In genomic region chr5:96080557-96080956, GRCh38 we compare ENCODE assay signal across 14 cellular contexts.
A peak's percentile ranks its signal among the peaks of the same experiment; 100 is the strongest.
DNase-seq lines count a peak whose midpoint lies in the region; ATAC-seq, FAIRE-seq and TF ChIP-seq lines count a peak whose summit lies in the region.
"Had no signal": no experiment of that assay in that cellular context is flagged by ENCODE, and none has a peak within 500 bp of the region (broad histone marks: within the 10 kb centered on the region; RNA-seq: fewer than 3 reads in every experiment).

No MANE protein-coding gene starts in this region.

- DNase-seq in A549 (ENCODE audit: low read depth in 1 of 2, low spot score in 1 of 2) (peak in 1 of 2 experiments; percentile 58), ELR (ENCODE audit: low read depth) (peak; percentile 84), foreskin melanocyte (peak; percentile 11)
- no peak for DNase-seq in activated naive CD8-positive, alpha-beta T cell treated with anti-CD3 and anti-CD28 coated beads, Interleukin-2, amount 50 U/mL, for 24 hours
- DNase-seq in activated T-helper 1 cell treated with anti-CD3 and anti-CD28 coated beads, Interleukin-12 subunit alpha, Interleukin-12 subunit beta, Interleukin-2, Interleukin-4 antibody, amounts not matched to agents 30 ng/mL and 10 ng/mL and 1 ng/mL, durations not matched to agents 14 hours and 24 hours and 36 hours (ENCODE audit: low spot score): no peak
- DNase-seq: activated CD8-positive, alpha-beta memory T cell treated with anti-CD3 and anti-CD28 coated beads, Interleukin-2, amount 10 ng/mL, durations not matched to agents 7 days and 5 days; central memory CD4-positive, alpha-beta T cell; NCI-H1436 treated with DMSO at 0.1 percent for 48 hours; NCI-H82; upper lobe of left lung had no signal

- FAIRE-seq in A549 (lab: Jason Lieb, UNC): no peak

- no peak for TF ChIP-seq EP300 in A549 (IDR thresholded peaks at IDR 0.05)

- ATAC-seq in A549: peak; percentile 58 to 66; a peak in 3 of 6 replicates
- ATAC-seq in activated naive CD8-positive, alpha-beta T cell treated with anti-CD3 and anti-CD28 coated beads, Interleukin-2, amount 50 U/mL, for 24 hours: peak; percentile 67
- ATAC-seq in HG02973 (IDR thresholded peaks at IDR 0.05; ENCODE audit: unreplicated experiment): no peak
- no peak for ATAC-seq in GM18873 (IDR thresholded peaks at IDR 0.05; ENCODE audit: low FRiP score, unreplicated experiment)
- no peak for ATAC-seq in GM18519 (IDR thresholded peaks at IDR 0.05; ENCODE audit: low FRiP score, unreplicated experiment)
- ATAC-seq: activated CD8-positive, alpha-beta memory T cell treated with anti-CD3 and anti-CD28 coated beads, Interleukin-2, amount 10 ng/mL, durations not matched to agents 7 days and 5 days had no signal

- no peak for TF ChIP-seq CTCF in A549 (IDR thresholded peaks at IDR 0.05)

- H3K4me2 ChIP-seq in A549: peak overlapping the region; percentile 18; the same call in 2 of the 3 replicates

- no peaks in the 10 kb centered on the region for H3K36me3 Mint-ChIP-seq in activated naive CD8-positive, alpha-beta T cell treated with anti-CD3 and anti-CD28 coated beads, Interleukin-2, amount 50 U/mL, for 24 hours (ENCODE audit: low read depth)
- H3K36me3 Mint-ChIP-seq in activated T-helper 1 cell treated with anti-CD3 and anti-CD28 coated beads, Interleukin-12 subunit alpha, Interleukin-12 subunit beta, Interleukin-2, Interleukin-4 antibody, amounts not matched to agents 30 ng/mL and 10 ng/mL and 1 ng/mL, durations not matched to agents 14 hours and 24 hours and 36 hours (ENCODE audit: low read depth): peaks cover 4% of the 10 kb centered on the region

- H3K4me3 ChIP-seq in A549: no peak overlapping the region
- H3K4me3 ChIP-seq: prostate gland, upper lobe of left lung had no signal

- intact Hi-C loops in activated T-helper 1 cell treated with anti-CD3 and anti-CD28 coated beads, Interleukin-12 subunit alpha, Interleukin-12 subunit beta, Interleukin-2, Interleukin-4 antibody, amounts not matched to agents 30 ng/mL and 10 ng/mL and 1 ng/mL, durations not matched to agents 14 hours and 24 hours and 36 hours (cut with micrococcal nuclease): no loop called here

- TF ChIP-seq POLR2A in A549 (IDR thresholded peaks at IDR 0.05; ENCODE audit: low read length): no peak

- POLR2A ChIA-PET in A549 (lab: Yijun Ruan, JAX): no interaction called here

- CTCF ChIA-PET in A549 (lab: Yijun Ruan, JAX): interaction anchor here (0.7 to 3.5 kb wide), 4 partner anchors 119 to 256 kb away, joined by 3 to 10 read pairs (median 3); partner anchors contain the start of gene ELL2

- H3K27ac ChIP-seq in A549: peak overlapping the region; percentile 76 to 79
- H3K27ac ChIP-seq: prostate gland had no signal

- no peaks in the 10 kb centered on the region for H3K9me3 ChIP-seq in A549
- H3K9me3 ChIP-seq: prostate gland, upper lobe of left lung had no signal

- peaks cover 51% of the 10 kb centered on the region for H3K4me1 ChIP-seq in A549
- H3K4me1 ChIP-seq: prostate gland, upper lobe of left lung had no signal

- peaks cover 6% of the 10 kb centered on the region for H3K27me3 Mint-ChIP-seq in activated naive CD8-positive, alpha-beta T cell treated with anti-CD3 and anti-CD28 coated beads, Interleukin-2, amount 50 U/mL, for 24 hours
- H3K27me3 Mint-ChIP-seq in activated T-helper 1 cell treated with anti-CD3 and anti-CD28 coated beads, Interleukin-12 subunit alpha, Interleukin-12 subunit beta, Interleukin-2, Interleukin-4 antibody, amounts not matched to agents 30 ng/mL and 10 ng/mL and 1 ng/mL, durations not matched to agents 14 hours and 24 hours and 36 hours (ENCODE audit: insufficient read depth): no peaks in the 10 kb centered on the region
- H3K27me3 Mint-ChIP-seq: activated CD8-positive, alpha-beta memory T cell treated with anti-CD3 and anti-CD28 coated beads, Interleukin-2, amount 10 ng/mL, durations not matched to agents 7 days and 5 days had no signal

- H3K4me3 Mint-ChIP-seq in activated naive CD8-positive, alpha-beta T cell treated with anti-CD3 and anti-CD28 coated beads, Interleukin-2, amount 50 U/mL, for 24 hours: no peak overlapping the region
- no peak overlapping the region for H3K4me3 Mint-ChIP-seq in activated T-helper 1 cell treated with anti-CD3 and anti-CD28 coated beads, Interleukin-12 subunit alpha, Interleukin-12 subunit beta, Interleukin-2, Interleukin-4 antibody, amounts not matched to agents 30 ng/mL and 10 ng/mL and 1 ng/mL, durations not matched to agents 14 hours and 24 hours and 36 hours
- H3K4me3 Mint-ChIP-seq: activated CD8-positive, alpha-beta memory T cell treated with anti-CD3 and anti-CD28 coated beads, Interleukin-2, amount 10 ng/mL, durations not matched to agents 7 days and 5 days had no signal

- peak overlapping the region; percentile 19 for H3K27ac Mint-ChIP-seq in activated naive CD8-positive, alpha-beta T cell treated with anti-CD3 and anti-CD28 coated beads, Interleukin-2, amount 50 U/mL, for 24 hours
- no peak overlapping the region for H3K27ac Mint-ChIP-seq in activated T-helper 1 cell treated with anti-CD3 and anti-CD28 coated beads, Interleukin-12 subunit alpha, Interleukin-12 subunit beta, Interleukin-2, Interleukin-4 antibody, amounts not matched to agents 30 ng/mL and 10 ng/mL and 1 ng/mL, durations not matched to agents 14 hours and 24 hours and 36 hours
- H3K27ac Mint-ChIP-seq: activated CD8-positive, alpha-beta memory T cell treated with anti-CD3 and anti-CD28 coated beads, Interleukin-2, amount 10 ng/mL, durations not matched to agents 7 days and 5 days had no signal

- no peaks in the 10 kb centered on the region for H3K9me3 Mint-ChIP-seq in activated naive CD8-positive, alpha-beta T cell treated with anti-CD3 and anti-CD28 coated beads, Interleukin-2, amount 50 U/mL, for 24 hours
- H3K9me3 Mint-ChIP-seq in activated T-helper 1 cell treated with anti-CD3 and anti-CD28 coated beads, Interleukin-12 subunit alpha, Interleukin-12 subunit beta, Interleukin-2, Interleukin-4 antibody, amounts not matched to agents 30 ng/mL and 10 ng/mL and 1 ng/mL, durations not matched to agents 14 hours and 24 hours and 36 hours: no peaks in the 10 kb centered on the region

- TF ChIP-seq RAD21 in A549 (conservative IDR thresholded peaks at IDR 0.05 in 1 of 2, IDR thresholded peaks at IDR 0.05 in 1 of 2): 0 out of 5 replicates have a peak, but pooled peaks of 1 of the 2 experiments have one; percentile 10

- H3K4me1 Mint-ChIP-seq in activated naive CD8-positive, alpha-beta T cell treated with anti-CD3 and anti-CD28 coated beads, Interleukin-2, amount 50 U/mL, for 24 hours: peaks cover 58% of the 10 kb centered on the region
- H3K4me1 Mint-ChIP-seq in activated T-helper 1 cell treated with anti-CD3 and anti-CD28 coated beads, Interleukin-12 subunit alpha, Interleukin-12 subunit beta, Interleukin-2, Interleukin-4 antibody, amounts not matched to agents 30 ng/mL and 10 ng/mL and 1 ng/mL, durations not matched to agents 14 hours and 24 hours and 36 hours (ENCODE audit: low read depth): peaks cover 49% of the 10 kb centered on the region

TF ChIP-seq in A549, 52 proteins besides CTCF, POLR2A, EP300 and RAD21 (continues in another document):
- TF ChIP-seq HOXB5 (CRISPR knock-in tag; IDR thresholded peaks at IDR 0.05): no peak
- TF ChIP-seq HDAC2 (IDR thresholded peaks at IDR 0.05): no peak
- TF ChIP-seq CHD2 (IDR thresholded peaks at IDR 0.05; ENCODE audit: low read length, partially characterized antibody): no peak
- no peak for TF ChIP-seq HES2 (IDR thresholded peaks at IDR 0.05)
- peak; percentile 49; the same call in 1 of the 2 replicates for TF ChIP-seq JUNB (IDR thresholded peaks at IDR 0.05)
- no peak for TF ChIP-seq FOXS1 (CRISPR knock-in tag; IDR thresholded peaks at IDR 0.05)
- TF ChIP-seq TFCP2L1 (CRISPR knock-in tag; IDR thresholded peaks at IDR 0.05): no peak
- TF ChIP-seq JUN (IDR thresholded peaks at IDR 0.05): no peak
- TF ChIP-seq FOSL2 (IDR thresholded peaks at IDR 0.05): peak; percentile 27; the same call in 1 of the 2 replicates
- TF ChIP-seq FOSL2 (CRISPR knock-in tag; IDR thresholded peaks at IDR 0.05): peak; percentile 41; the same call in 1 of the 2 replicates
- TF ChIP-seq KDM1A (IDR thresholded peaks at IDR 0.05; ENCODE audit: low read depth): no peak
- 0 out of 2 replicates have a peak, but pooled peaks have one; percentile 10 for TF ChIP-seq GATA3 (IDR thresholded peaks at IDR 0.05; ENCODE audit: borderline replicate concordance)
- TF ChIP-seq BCL3 (IDR thresholded peaks at IDR 0.05): no peak
- TF ChIP-seq, protein P1, sequence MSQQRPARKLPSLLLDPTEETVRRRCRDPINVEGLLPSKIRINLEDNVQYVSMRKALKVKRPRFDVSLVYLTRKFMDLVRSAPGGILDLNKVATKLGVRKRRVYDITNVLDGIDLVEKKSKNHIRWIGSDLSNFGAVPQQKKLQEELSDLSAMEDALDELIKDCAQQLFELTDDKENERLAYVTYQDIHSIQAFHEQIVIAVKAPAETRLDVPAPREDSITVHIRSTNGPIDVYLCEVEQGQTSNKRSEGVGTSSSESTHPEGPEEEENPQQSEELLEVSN (IDR thresholded peaks at IDR 0.05; ENCODE audit: borderline replicate concordance, low read depth): no peak
- TF ChIP-seq TP53 (CRISPR knock-in tag; IDR thresholded peaks at IDR 0.05): no peak
- no peak for TF ChIP-seq ZFP36 (IDR thresholded peaks at IDR 0.05; ENCODE audit: borderline replicate concordance, partially characterized antibody)
- TF ChIP-seq PBX3 (IDR thresholded peaks at IDR 0.05): no peak

Comparison
In these comparisons a context has a peak if more than half of its experiments do, and no peak if none do; other contexts are left out.
1. ATAC-seq: peak in A549 (2 of 2) and activated naive CD8-positive, alpha-beta T cell treated with anti-CD3 and anti-CD28 coated beads, Interleukin-2, amount 50 U/mL, for 24 hours (single experiment); none in HG02973 (single experiment), GM18873 (single experiment) and GM18519 (single experiment).
2. DNase-seq: peak in ELR (single experiment) and foreskin melanocyte (single experiment); none in activated naive CD8-positive, alpha-beta T cell treated with anti-CD3 and anti-CD28 coated beads, Interleukin-2, amount 50 U/mL, for 24 hours (single experiment) and activated T-helper 1 cell treated with anti-CD3 and anti-CD28 coated beads, Interleukin-12 subunit alpha, Interleukin-12 subunit beta, Interleukin-2, Interleukin-4 antibody, amounts not matched to agents 30 ng/mL and 10 ng/mL and 1 ng/mL, durations not matched to agents 14 hours and 24 hours and 36 hours (single experiment).